Comparison of ENCODE assay signal across 15 cellular contexts in the genomic region with DNA sequence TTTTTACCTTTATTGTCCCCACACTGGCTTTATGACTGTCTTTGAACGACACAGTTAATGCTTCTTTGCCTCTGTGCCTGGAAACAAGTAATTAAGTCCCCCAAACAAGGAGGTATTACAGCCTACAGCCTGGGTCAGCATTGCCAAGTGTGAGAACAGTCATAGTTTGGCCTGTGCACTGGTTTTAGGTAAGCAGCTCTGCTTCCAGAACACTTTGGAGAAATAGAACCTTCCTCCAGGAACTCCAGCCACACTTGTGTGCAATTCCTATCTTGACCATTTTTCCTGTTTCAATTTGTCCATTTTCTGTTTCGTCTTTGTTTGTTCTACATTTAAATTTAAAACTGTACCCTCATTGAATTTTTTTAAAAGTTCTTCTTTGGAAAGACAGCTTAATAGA.
"Had no signal": no experiment of that assay in that cellular context is flagged by ENCODE, and none has a peak within 500 bp of the region (broad histone marks: within the 10 kb centered on the region; RNA-seq: fewer than 3 reads in every experiment).

No MANE protein-coding gene starts in this region.

- DNase-seq: activated CD4-positive, alpha-beta T cell treated with anti-CD3 and anti-CD28 coated beads for 1 hour; activated CD4-positive, alpha-beta T cell treated with anti-CD3 and anti-CD28 coated beads, Interleukin-2, amount 50 U/mL, for 48 hours; activated naive CD4-positive, alpha-beta T cell treated with anti-CD3 and anti-CD28 coated beads, Interleukin-2, amount 50 U/mL, for 16 hours; hippocampal formation; kidney; occipital lobe; sigmoid colon; stimulated activated CD4-positive, alpha-beta T cell treated with anti-CD3 and anti-CD28 coated beads, Interleukin-1b, Interleukin-23, amount 100 ng/mL, for 48 hours; stomach; T-helper 1 cell; T1000; testis had no signal

- H3K36me3 ChIP-seq: prostate gland, sigmoid colon, stomach had no signal

- H3K4me3 Mint-ChIP-seq: nephron had no signal

- H3K27ac ChIP-seq: prostate gland, sigmoid colon, stomach, testis had no signal

- H3K9me3 Mint-ChIP-seq: activated T-helper 2 cell treated with anti-CD3 and anti-CD28 coated beads, Interferon-gamma antibody, Interleukin-2, Interleukin-4, amounts not matched to agents 10 μg/mL and 5 μg/mL and 100 μg/mL, durations not matched to agents 14 hours and 24 hours and 36 hours; nephron had no signal

- H3K27ac Mint-ChIP-seq: activated T-helper 2 cell treated with anti-CD3 and anti-CD28 coated beads, Interferon-gamma antibody, Interleukin-2, Interleukin-4, amounts not matched to agents 10 μg/mL and 5 μg/mL and 100 μg/mL, durations not matched to agents 14 hours and 24 hours and 36 hours had no signal

- H3K9me3 ChIP-seq: prostate gland, sigmoid colon, stomach, testis had no signal

- H3K27me3 ChIP-seq: sigmoid colon, stomach, testis had no signal

- H3K4me3 ChIP-seq: prostate gland, sigmoid colon, stomach, testis had no signal
